Comparison of ENCODE assay signal across 1 cellular context in genomic region chr11:76524461-76524860, GRCh38.
TF ChIP-seq lines count a peak whose summit lies in the region.

No MANE protein-coding gene starts in this region.

TF ChIP-seq in SK-N-SH treated with all-trans-retinoic acid at 6 μM for 48 hours, 23 proteins besides CTCF, POLR2A, EP300 and RAD21 (continued from another document):
- TF ChIP-seq, protein P1, sequence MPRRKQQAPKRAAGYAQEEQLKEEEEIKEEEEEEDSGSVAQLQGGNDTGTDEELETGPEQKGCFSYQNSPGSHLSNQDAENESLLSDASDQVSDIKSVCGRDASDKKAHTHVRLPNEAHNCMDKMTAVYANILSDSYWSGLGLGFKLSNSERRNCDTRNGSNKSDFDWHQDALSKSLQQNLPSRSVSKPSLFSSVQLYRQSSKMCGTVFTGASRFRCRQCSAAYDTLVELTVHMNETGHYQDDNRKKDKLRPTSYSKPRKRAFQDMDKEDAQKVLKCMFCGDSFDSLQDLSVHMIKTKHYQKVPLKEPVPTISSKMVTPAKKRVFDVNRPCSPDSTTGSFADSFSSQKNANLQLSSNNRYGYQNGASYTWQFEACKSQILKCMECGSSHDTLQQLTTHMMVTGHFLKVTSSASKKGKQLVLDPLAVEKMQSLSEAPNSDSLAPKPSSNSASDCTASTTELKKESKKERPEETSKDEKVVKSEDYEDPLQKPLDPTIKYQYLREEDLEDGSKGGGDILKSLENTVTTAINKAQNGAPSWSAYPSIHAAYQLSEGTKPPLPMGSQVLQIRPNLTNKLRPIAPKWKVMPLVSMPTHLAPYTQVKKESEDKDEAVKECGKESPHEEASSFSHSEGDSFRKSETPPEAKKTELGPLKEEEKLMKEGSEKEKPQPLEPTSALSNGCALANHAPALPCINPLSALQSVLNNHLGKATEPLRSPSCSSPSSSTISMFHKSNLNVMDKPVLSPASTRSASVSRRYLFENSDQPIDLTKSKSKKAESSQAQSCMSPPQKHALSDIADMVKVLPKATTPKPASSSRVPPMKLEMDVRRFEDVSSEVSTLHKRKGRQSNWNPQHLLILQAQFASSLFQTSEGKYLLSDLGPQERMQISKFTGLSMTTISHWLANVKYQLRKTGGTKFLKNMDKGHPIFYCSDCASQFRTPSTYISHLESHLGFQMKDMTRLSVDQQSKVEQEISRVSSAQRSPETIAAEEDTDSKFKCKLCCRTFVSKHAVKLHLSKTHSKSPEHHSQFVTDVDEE (CRISPR knock-in tag; IDR thresholded peaks at IDR 0.05): no peak
- TF ChIP-seq TOX (CRISPR knock-in tag; IDR thresholded peaks at IDR 0.05; ENCODE audit: borderline replicate concordance): no peak
